1 cellular context compared by ENCODE assay signal in genomic region chr16:20865420-20866126, GRCh38.
TF ChIP-seq lines count a peak whose summit lies in the region.

No MANE protein-coding gene starts in this region.

TF ChIP-seq in A549, 52 proteins besides CTCF, POLR2A, EP300 and RAD21 (continued from another document):
- no peak for TF ChIP-seq MAZ (IDR thresholded peaks at IDR 0.05; ENCODE audit: borderline replicate concordance, low read depth, low read length)
- TF ChIP-seq, protein P1, sequence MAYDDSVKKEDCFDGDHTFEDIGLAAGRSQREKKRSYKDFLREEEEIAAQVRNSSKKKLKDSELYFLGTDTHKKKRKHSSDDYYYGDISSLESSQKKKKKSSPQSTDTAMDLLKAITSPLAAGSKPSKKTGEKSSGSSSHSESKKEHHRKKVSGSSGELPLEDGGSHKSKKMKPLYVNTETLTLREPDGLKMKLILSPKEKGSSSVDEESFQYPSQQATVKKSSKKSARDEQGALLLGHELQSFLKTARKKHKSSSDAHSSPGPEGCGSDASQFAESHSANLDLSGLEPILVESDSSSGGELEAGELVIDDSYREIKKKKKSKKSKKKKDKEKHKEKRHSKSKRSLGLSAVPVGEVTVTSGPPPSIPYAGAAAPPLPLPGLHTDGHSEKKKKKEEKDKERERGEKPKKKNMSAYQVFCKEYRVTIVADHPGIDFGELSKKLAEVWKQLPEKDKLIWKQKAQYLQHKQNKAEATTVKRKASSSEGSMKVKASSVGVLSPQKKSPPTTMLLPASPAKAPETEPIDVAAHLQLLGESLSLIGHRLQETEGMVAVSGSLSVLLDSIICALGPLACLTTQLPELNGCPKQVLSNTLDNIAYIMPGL (CRISPR knock-in tag; IDR thresholded peaks at IDR 0.05; ENCODE audit: borderline replicate concordance) = no peak
- no peak for TF ChIP-seq CHD2 (IDR thresholded peaks at IDR 0.05; ENCODE audit: low read length, partially characterized antibody)
- no peak for TF ChIP-seq PHF8 (IDR thresholded peaks at IDR 0.05; ENCODE audit: borderline replicate concordance, low read depth)
- no peak for TF ChIP-seq EHF (CRISPR knock-in tag; IDR thresholded peaks at IDR 0.05)
- TF ChIP-seq MAFK (IDR thresholded peaks at IDR 0.05; ENCODE audit: partially characterized antibody) = no peak
